21 cellular contexts compared by ENCODE assay signal in genomic region chr6:69378326-69378725, GRCh38.
"Had no signal": no experiment of that assay in that cellular context is flagged by ENCODE, and none has a peak within 500 bp of the region (broad histone marks: within the 10 kb centered on the region; RNA-seq: fewer than 3 reads in every experiment).

No MANE protein-coding gene starts in this region.

- FAIRE-seq: endometrium, keratinocyte had no signal

- DNase-seq: dermis blood vessel endothelial cell; effector memory CD4-positive, alpha-beta T cell; gastrocnemius medialis; head of caudate nucleus; mucosa of descending colon; naive B cell; nucleus accumbens; stimulated activated CD4-positive, alpha-beta T cell treated with anti-CD3 and anti-CD28 coated beads, Interleukin-12 subunit alpha, Interleukin-12 subunit beta, amount 100 ng/mL, for 4 hours; stimulated activated CD4-positive, alpha-beta T cell treated with anti-CD3 and anti-CD28 coated beads, Interleukin-1b, Interleukin-23, amount 100 ng/mL, for 48 hours; stimulated activated CD4-positive, alpha-beta T cell treated with anti-CD3 and anti-CD28 coated beads, Interleukin-4, amount 100 ng/mL, for 24 hours; stimulated activated naive CD4-positive, alpha-beta T cell treated with Interleukin-2 at 50 U/mL for 16 hours; substantia nigra; testis; tibial artery had no signal

- H3K27me3 ChIP-seq: gastrocnemius medialis, right atrium auricular region, testis, tibial artery had no signal

- H3K9me3 ChIP-seq: gastrocnemius medialis, mucosa of descending colon, prostate gland, right atrium auricular region, testis, tibial artery had no signal

- H3K4me3 ChIP-seq: coronary artery, gastrocnemius medialis, lung, mucosa of descending colon, prostate gland, right atrium auricular region, smooth muscle cell, testis, tibial artery had no signal

- H3K27ac ChIP-seq: coronary artery, gastrocnemius medialis, prostate gland, right atrium auricular region, testis, tibial artery had no signal

- H3K36me3 ChIP-seq: gastrocnemius medialis, prostate gland, right atrium auricular region, tibial artery had no signal
